Comparison of ENCODE assay signal across 9 cellular contexts in the genomic region with DNA sequence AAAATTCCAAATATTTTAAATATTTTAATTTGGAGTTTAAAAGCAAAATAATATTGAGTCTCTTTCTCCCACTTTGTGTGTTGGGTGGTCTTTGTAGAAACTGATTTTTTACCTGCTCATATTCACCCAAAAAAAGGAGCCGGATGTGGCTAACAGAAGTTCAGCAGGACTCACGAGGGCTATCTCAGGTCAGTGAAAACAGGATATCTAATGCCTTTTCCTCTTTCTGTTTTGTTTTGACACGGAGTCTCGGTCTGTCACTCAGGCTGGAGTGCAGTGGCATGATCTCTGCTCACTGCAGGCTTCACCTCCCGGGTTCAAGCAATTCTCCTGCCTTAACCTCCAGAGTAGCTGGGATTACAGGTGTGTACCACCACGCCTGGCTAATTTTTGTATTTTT. TPM values are rescaled to one million over a fixed set of nuclear protein-coding genes. Genes with fewer than 3 reads are reported as not detected.
DNase-seq lines count a peak whose midpoint lies in the region; ATAC-seq and TF ChIP-seq lines count a peak whose summit lies in the region.
"Had no signal": no experiment of that assay in that cellular context is flagged by ENCODE, and none has a peak within 500 bp of the region (broad histone marks: within the 10 kb centered on the region; RNA-seq: fewer than 3 reads in every experiment).

No MANE protein-coding gene starts in this region.

- ATAC-seq in GM21447 (IDR thresholded peaks at IDR 0.05; ENCODE audit: unreplicated experiment) = peak; percentile 90
- peak; percentile 95 for ATAC-seq in HG03460 (IDR thresholded peaks at IDR 0.05; ENCODE audit: unreplicated experiment)
- no peak for ATAC-seq in HG02840 (IDR thresholded peaks at IDR 0.05; ENCODE audit: low FRiP score, unreplicated experiment)

- H3K4me3 Mint-ChIP-seq in mesothelial cell of epicardium = no peak overlapping the region

- H3K9me3 Mint-ChIP-seq in mesothelial cell of epicardium = no peaks in the 10 kb centered on the region

- peaks cover 14% of the 10 kb centered on the region for H3K36me3 Mint-ChIP-seq in mesothelial cell of epicardium

- in situ Hi-C loops in GM13977 (cut with MboI; ENCODE audit: low pct_unique_long_range_greater_than_20kb, low sequenced_read_pairs, unreplicated experiment) = no loop called here

- no peaks in the 10 kb centered on the region for H3K27me3 ChIP-seq in layer of hippocampus (ENCODE audit: control insufficient read depth, insufficient read depth, low read length)

- H3K27me3 Mint-ChIP-seq in mesothelial cell of epicardium (ENCODE audit: low read depth) = no peaks in the 10 kb centered on the region

- H3K27ac ChIP-seq in layer of hippocampus (ENCODE audit: low read depth, low read length) = peak overlapping the region; percentile 93

- DNase-seq in GM13977 (ENCODE audit: low spot score) (peak; percentile 79), inferior parietal cortex (ENCODE audit: extremely low spot score) (no peak), COLO829 (ENCODE audit: low spot score) (no peak), mesothelial cell of epicardium (ENCODE audit: low spot score in 2 of 2, unreplicated experiment in 2 of 2) (no peak)
- DNase-seq: activated gamma-delta T cell had no signal

- TF ChIP-seq CTCF in GM13977 (IDR thresholded peaks at IDR 0.05; ENCODE audit: extremely low read depth, insufficient read depth, missing control alignments) (no peak), mesothelial cell of epicardium (IDR thresholded peaks at IDR 0.05; ENCODE audit: unreplicated experiment) (no peak)

- no peak overlapping the region for H3K27ac Mint-ChIP-seq in mesothelial cell of epicardium

- H3K4me1 Mint-ChIP-seq in mesothelial cell of epicardium = peaks cover 14% of the 10 kb centered on the region

RNA-seq across cellular contexts. Expression of gene COA8, which starts 30.8 kb away (rescaled TPM):
- 35.4 to 38.8 TPM (median 36.0 TPM) in 3 replicates for total RNA-seq in mesothelial cell of epicardium

RNA-seq across cellular contexts. Expression of gene BAG5, which starts 31.1 kb away (rescaled TPM):
- total RNA-seq in mesothelial cell of epicardium = 21.8 to 23.5 TPM (median 22.2 TPM) in 3 replicates

RNA-seq across cellular contexts. Expression of gene KLC1, which starts 35.4 kb away (rescaled TPM):
- 156 to 163 TPM (median 157 TPM) in 3 replicates for total RNA-seq in mesothelial cell of epicardium
